Comparison of ENCODE assay signal across 1 cellular context in genomic region chr16:56999409-57000270, GRCh38.
A peak's percentile ranks its signal among the peaks of the same experiment; 100 is the strongest.
TF ChIP-seq lines count a peak whose summit lies in the region.

No MANE protein-coding gene starts in this region.

TF ChIP-seq in GM12878, 131 proteins besides CTCF, POLR2A, EP300 and RAD21:
- TF ChIP-seq ZNF687 (IDR thresholded peaks at IDR 0.05): peak; percentile 71
- TF ChIP-seq, protein P1, sequence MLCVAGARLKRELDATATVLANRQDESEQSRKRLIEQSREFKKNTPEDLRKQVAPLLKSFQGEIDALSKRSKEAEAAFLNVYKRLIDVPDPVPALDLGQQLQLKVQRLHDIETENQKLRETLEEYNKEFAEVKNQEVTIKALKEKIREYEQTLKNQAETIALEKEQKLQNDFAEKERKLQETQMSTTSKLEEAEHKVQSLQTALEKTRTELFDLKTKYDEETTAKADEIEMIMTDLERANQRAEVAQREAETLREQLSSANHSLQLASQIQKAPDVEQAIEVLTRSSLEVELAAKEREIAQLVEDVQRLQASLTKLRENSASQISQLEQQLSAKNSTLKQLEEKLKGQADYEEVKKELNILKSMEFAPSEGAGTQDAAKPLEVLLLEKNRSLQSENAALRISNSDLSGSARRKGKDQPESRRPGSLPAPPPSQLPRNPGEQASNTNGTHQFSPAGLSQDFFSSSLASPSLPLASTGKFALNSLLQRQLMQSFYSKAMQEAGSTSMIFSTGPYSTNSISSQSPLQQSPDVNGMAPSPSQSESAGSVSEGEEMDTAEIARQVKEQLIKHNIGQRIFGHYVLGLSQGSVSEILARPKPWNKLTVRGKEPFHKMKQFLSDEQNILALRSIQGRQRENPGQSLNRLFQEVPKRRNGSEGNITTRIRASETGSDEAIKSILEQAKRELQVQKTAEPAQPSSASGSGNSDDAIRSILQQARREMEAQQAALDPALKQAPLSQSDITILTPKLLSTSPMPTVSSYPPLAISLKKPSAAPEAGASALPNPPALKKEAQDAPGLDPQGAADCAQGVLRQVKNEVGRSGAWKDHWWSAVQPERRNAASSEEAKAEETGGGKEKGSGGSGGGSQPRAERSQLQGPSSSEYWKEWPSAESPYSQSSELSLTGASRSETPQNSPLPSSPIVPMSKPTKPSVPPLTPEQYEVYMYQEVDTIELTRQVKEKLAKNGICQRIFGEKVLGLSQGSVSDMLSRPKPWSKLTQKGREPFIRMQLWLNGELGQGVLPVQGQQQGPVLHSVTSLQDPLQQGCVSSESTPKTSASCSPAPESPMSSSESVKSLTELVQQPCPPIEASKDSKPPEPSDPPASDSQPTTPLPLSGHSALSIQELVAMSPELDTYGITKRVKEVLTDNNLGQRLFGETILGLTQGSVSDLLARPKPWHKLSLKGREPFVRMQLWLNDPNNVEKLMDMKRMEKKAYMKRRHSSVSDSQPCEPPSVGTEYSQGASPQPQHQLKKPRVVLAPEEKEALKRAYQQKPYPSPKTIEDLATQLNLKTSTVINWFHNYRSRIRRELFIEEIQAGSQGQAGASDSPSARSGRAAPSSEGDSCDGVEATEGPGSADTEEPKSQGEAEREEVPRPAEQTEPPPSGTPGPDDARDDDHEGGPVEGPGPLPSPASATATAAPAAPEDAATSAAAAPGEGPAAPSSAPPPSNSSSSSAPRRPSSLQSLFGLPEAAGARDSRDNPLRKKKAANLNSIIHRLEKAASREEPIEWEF (IDR thresholded peaks at IDR 0.05; ENCODE audit: insufficient replicate concordance, low read depth, low read length): peak; percentile 73
- no peak for TF ChIP-seq ATF2 (IDR thresholded peaks at IDR 0.05; ENCODE audit: low read length)
- no peak for TF ChIP-seq TAF1 (IDR thresholded peaks at IDR 0.05; ENCODE audit: borderline replicate concordance, low read depth, low read length)
- 0 out of 2 replicates have a peak, but pooled peaks have one; percentile 14 for TF ChIP-seq MTA2 (IDR thresholded peaks at IDR 0.05; ENCODE audit: low read depth)
- TF ChIP-seq GATAD2B (conservative IDR thresholded peaks at IDR 0.05; ENCODE audit: low read depth): peak; percentile 84
- no peak for TF ChIP-seq CREB1 (IDR thresholded peaks at IDR 0.05; ENCODE audit: low read depth)
- peak; percentile 98 for TF ChIP-seq MEF2B (IDR thresholded peaks at IDR 0.05; ENCODE audit: partially characterized antibody, poor library complexity, severe bottlenecking)
- TF ChIP-seq, protein P2, sequence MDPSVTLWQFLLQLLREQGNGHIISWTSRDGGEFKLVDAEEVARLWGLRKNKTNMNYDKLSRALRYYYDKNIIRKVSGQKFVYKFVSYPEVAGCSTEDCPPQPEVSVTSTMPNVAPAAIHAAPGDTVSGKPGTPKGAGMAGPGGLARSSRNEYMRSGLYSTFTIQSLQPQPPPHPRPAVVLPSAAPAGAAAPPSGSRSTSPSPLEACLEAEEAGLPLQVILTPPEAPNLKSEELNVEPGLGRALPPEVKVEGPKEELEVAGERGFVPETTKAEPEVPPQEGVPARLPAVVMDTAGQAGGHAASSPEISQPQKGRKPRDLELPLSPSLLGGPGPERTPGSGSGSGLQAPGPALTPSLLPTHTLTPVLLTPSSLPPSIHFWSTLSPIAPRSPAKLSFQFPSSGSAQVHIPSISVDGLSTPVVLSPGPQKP (IDR thresholded peaks at IDR 0.05; ENCODE audit: low read depth, low read length): peak; percentile 98
- TF ChIP-seq PRDM15 (CRISPR knock-in tag; IDR thresholded peaks at IDR 0.05): peak; percentile 6; the same call in 1 of the 2 replicates
- TF ChIP-seq, protein P3, sequence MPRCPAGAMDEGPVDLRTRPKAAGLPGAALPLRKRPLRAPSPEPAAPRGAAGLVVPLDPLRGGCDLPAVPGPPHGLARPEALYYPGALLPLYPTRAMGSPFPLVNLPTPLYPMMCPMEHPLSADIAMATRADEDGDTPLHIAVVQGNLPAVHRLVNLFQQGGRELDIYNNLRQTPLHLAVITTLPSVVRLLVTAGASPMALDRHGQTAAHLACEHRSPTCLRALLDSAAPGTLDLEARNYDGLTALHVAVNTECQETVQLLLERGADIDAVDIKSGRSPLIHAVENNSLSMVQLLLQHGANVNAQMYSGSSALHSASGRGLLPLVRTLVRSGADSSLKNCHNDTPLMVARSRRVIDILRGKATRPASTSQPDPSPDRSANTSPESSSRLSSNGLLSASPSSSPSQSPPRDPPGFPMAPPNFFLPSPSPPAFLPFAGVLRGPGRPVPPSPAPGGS (IDR thresholded peaks at IDR 0.05; ENCODE audit: borderline replicate concordance, insufficient read depth, low read depth, low read length, poor library complexity, severe bottlenecking): peak; percentile 22
- 0 out of 2 replicates have a peak, but pooled peaks have one; percentile 78 for TF ChIP-seq POLR2AphosphoS5 (IDR thresholded peaks at IDR 0.05; ENCODE audit: low read length)
- TF ChIP-seq IRF4 (IDR thresholded peaks at IDR 0.05; ENCODE audit: low read depth, low read length): 0 out of 2 replicates have a peak, but pooled peaks have one; percentile 26
- no peak; the same call in 1 of the 2 replicates for TF ChIP-seq NBN (IDR thresholded peaks at IDR 0.05)
- peak; percentile 54; the same call in 1 of the 2 replicates for TF ChIP-seq TCF12 (IDR thresholded peaks at IDR 0.05; ENCODE audit: low read depth, low read length)
- TF ChIP-seq IKZF1 (conservative IDR thresholded peaks at IDR 0.05): peak; percentile 89
- peak; percentile 80; the same call in 1 of the 2 replicates for TF ChIP-seq NR2F1 (conservative IDR thresholded peaks at IDR 0.05)
- TF ChIP-seq POLR2AphosphoS2 (IDR thresholded peaks at IDR 0.05; ENCODE audit: low read depth, low read length): 0 out of 2 replicates have a peak, but pooled peaks have one; percentile 27
- peak; percentile 38; the same call in 1 of the 2 replicates for TF ChIP-seq EED (IDR thresholded peaks at IDR 0.05; ENCODE audit: low read depth)
- peak; percentile 77 to 87 for TF ChIP-seq SRF (IDR thresholded peaks at IDR 0.05; ENCODE audit: low read depth in 2 of 2, low read length in 2 of 2)
- peak; percentile 46; the same call in 1 of the 2 replicates for TF ChIP-seq NFIC (IDR thresholded peaks at IDR 0.05; ENCODE audit: low read depth, low read length)
- no peak for TF ChIP-seq BCLAF1 (IDR thresholded peaks at IDR 0.05)
- 0 out of 2 replicates have a peak, but pooled peaks have one; percentile 19 for TF ChIP-seq DPF2 (IDR thresholded peaks at IDR 0.05)
- TF ChIP-seq RELB (IDR thresholded peaks at IDR 0.05; ENCODE audit: low read depth): peak; percentile 78
- no peak for TF ChIP-seq NR2C1 (IDR thresholded peaks at IDR 0.05)
- peak; percentile 54 to 75 for TF ChIP-seq IKZF2 (IDR thresholded peaks at IDR 0.05)
